ENCODE assay signal across 25 cellular contexts in genomic region chr20:47466193-47466592, GRCh38. TPM values are rescaled to one million over a fixed set of nuclear protein-coding genes. Genes with fewer than 3 reads are reported as not detected.
DNase-seq lines count a peak whose midpoint lies in the region; ATAC-seq and TF ChIP-seq lines count a peak whose summit lies in the region.
"Had no signal": no experiment of that assay in that cellular context is flagged by ENCODE, and none has a peak within 500 bp of the region (broad histone marks: within the 10 kb centered on the region; RNA-seq: fewer than 3 reads in every experiment).

No MANE protein-coding gene starts in this region.

- no peak overlapping the region for H3K27ac ChIP-seq in brain microvascular endothelial cell
- no peak overlapping the region for H3K27ac ChIP-seq in smooth muscle cell (ENCODE audit: low read depth)
- H3K27ac ChIP-seq: colonic mucosa, vagina had no signal

- in situ Hi-C loops in brain microvascular endothelial cell (cut with HindIII; ENCODE audit: low pct_ligation_motif_present, low sequenced_read_pairs), result no loop called here

- no peak overlapping the region for H3K4me3 ChIP-seq in AG10803 (ENCODE audit: low read length)
- H3K4me3 ChIP-seq in cardiac fibroblast (replicated peaks in 1 of 2; ENCODE audit: low read depth in 2 of 2, low read length in 2 of 2), result no peak overlapping the region
- H3K4me3 ChIP-seq in brain microvascular endothelial cell (ENCODE audit: low read depth, low read length), result no peak overlapping the region
- no peak overlapping the region for H3K4me3 ChIP-seq in smooth muscle cell
- H3K4me3 ChIP-seq: colonic mucosa, right atrium auricular region, vagina had no signal

- CTCF ChIA-PET in activated CD4-positive, alpha-beta T cell treated with anti-CD3 and anti-CD28 coated beads, Interleukin-2, amount 10 ng/mL, durations not matched to agents 7 days and 5 days (lab: Charles Lee), result interaction anchor here (0.6 kb wide), 1 partner anchor 148 kb away, joined by 5 read pairs; no protein-coding TSS in a partner anchor

- no peak overlapping the region for H3K4me2 ChIP-seq in smooth muscle cell

- H3K79me2 ChIP-seq in smooth muscle cell (ENCODE audit: low read depth), result no peaks in the 10 kb centered on the region

- H3K27ac Mint-ChIP-seq in naive B cell, result peak overlapping the region in 5 of 6 donors; percentile 42 to 92 (median 58)
- no peak overlapping the region for H3K27ac Mint-ChIP-seq in activated CD4-positive, alpha-beta T cell treated with anti-CD3 and anti-CD28 coated beads, Interleukin-2, amount 10 ng/mL, durations not matched to agents 7 days and 5 days
- H3K27ac Mint-ChIP-seq: CD8-positive, alpha-beta T cell; effector memory CD8-positive, alpha-beta T cell had no signal

- 0 out of 2 replicates have a peak, but pooled peaks have one; percentile 13 for TF ChIP-seq CTCF in AG10803 (conservative IDR thresholded peaks at IDR 0.05; ENCODE audit: low read length)
- no peak for TF ChIP-seq CTCF in cardiac fibroblast (IDR thresholded peaks at IDR 0.05; ENCODE audit: low read depth, low read length)
- no peak for TF ChIP-seq CTCF in brain microvascular endothelial cell (IDR thresholded peaks at IDR 0.05; ENCODE audit: low read depth, low read length, missing control alignments)
- TF ChIP-seq CTCF in smooth muscle cell (IDR thresholded peaks at IDR 0.05; ENCODE audit: borderline replicate concordance, insufficient read depth, poor library complexity, severe bottlenecking), result no peak

- peaks cover 21 to 42% (median 28%) of the 10 kb centered on the region in 3 donors for H3K4me1 Mint-ChIP-seq in naive B cell
- H3K4me1 Mint-ChIP-seq in activated CD4-positive, alpha-beta T cell treated with anti-CD3 and anti-CD28 coated beads, Interleukin-2, amount 10 ng/mL, durations not matched to agents 7 days and 5 days, result peaks cover 9% of the 10 kb centered on the region

- POLR2A ChIA-PET in activated CD4-positive, alpha-beta T cell treated with anti-CD3 and anti-CD28 coated beads, Interleukin-2, amount 10 ng/mL, durations not matched to agents 7 days and 5 days (lab: Charles Lee), result no interaction called here

- no peaks in the 10 kb centered on the region for H3K4me1 ChIP-seq in smooth muscle cell (ENCODE audit: low read depth)
- H3K4me1 ChIP-seq: colonic mucosa had no signal

- H3F3A ChIP-seq in smooth muscle cell (ENCODE audit: low read depth), result no peaks in the 10 kb centered on the region

- H2AFZ ChIP-seq in smooth muscle cell (ENCODE audit: low read depth), result no peak overlapping the region

- H3K27me3 ChIP-seq in brain microvascular endothelial cell (replicated peaks), result no peaks in the 10 kb centered on the region
- H3K27me3 ChIP-seq in smooth muscle cell (ENCODE audit: low read depth), result no peaks in the 10 kb centered on the region
- H3K27me3 ChIP-seq: colonic mucosa, right atrium auricular region, vagina had no signal

- H4K20me1 ChIP-seq in smooth muscle cell (ENCODE audit: low read depth), result no peaks in the 10 kb centered on the region

- no peak for ATAC-seq in naive B cell (ENCODE audit: low read depth in 2 of 2)
- ATAC-seq: CD8-positive, alpha-beta T cell; effector memory CD8-positive, alpha-beta T cell; esophagus mucosa; naive thymus-derived CD8-positive, alpha-beta T cell; PC-3 had no signal

- DNase-seq in AG10803 (ENCODE audit: low read depth) (peak; percentile 81), LHCN-M2 (ENCODE audit: low read depth) (peak; percentile 21), cardiac fibroblast (ENCODE audit: low read depth in 2 of 2) (peak; percentile 43 to 56), naive B cell (no peak), brain microvascular endothelial cell (no peak), smooth muscle cell (lab: John Stamatoyannopoulos, UW; ENCODE audit: unreplicated experiment) (no peak), Ammon's horn (ENCODE audit: low spot score) (no peak)
- DNase-seq in activated CD4-positive, alpha-beta T cell treated with anti-CD3 and anti-CD28 coated beads, Interleukin-2, amount 10 ng/mL, durations not matched to agents 7 days and 5 days, result no peak
- DNase-seq: activated CD4-positive, alpha-beta T cell treated with anti-CD3 and anti-CD28 coated beads, Interleukin-2, amount 50 U/mL, for 1 hour; activated CD8-positive, alpha-beta memory T cell treated with anti-CD3 and anti-CD28 coated beads, Interleukin-2, amount 50 U/mL, for 4 hours; CD8-positive, alpha-beta T cell; colonic mucosa; DMS53; effector memory CD8-positive, alpha-beta T cell; naive thymus-derived CD8-positive, alpha-beta T cell; NCI-H1092 treated with DMSO at 0.1 percent for 48 hours; NCI-H2081; NCI-H446; PC-3; stimulated activated CD4-positive, alpha-beta T cell treated with anti-CD3 and anti-CD28 coated beads, Interleukin-15, amount 100 ng/mL, for 24 hours; T-helper 1 cell had no signal

- no peaks in the 10 kb centered on the region for H3K9me3 Mint-ChIP-seq in naive B cell
- no peaks in the 10 kb centered on the region for H3K9me3 Mint-ChIP-seq in activated CD4-positive, alpha-beta T cell treated with anti-CD3 and anti-CD28 coated beads, Interleukin-2, amount 10 ng/mL, durations not matched to agents 7 days and 5 days
- H3K9me3 Mint-ChIP-seq: CD8-positive, alpha-beta T cell; effector memory CD8-positive, alpha-beta T cell; naive thymus-derived CD8-positive, alpha-beta T cell had no signal

- no peaks in the 10 kb centered on the region for H3K27me3 Mint-ChIP-seq in naive B cell
- H3K27me3 Mint-ChIP-seq in activated CD4-positive, alpha-beta T cell treated with anti-CD3 and anti-CD28 coated beads, Interleukin-2, amount 10 ng/mL, durations not matched to agents 7 days and 5 days, result no peaks in the 10 kb centered on the region
- H3K27me3 Mint-ChIP-seq: brain; naive thymus-derived CD8-positive, alpha-beta T cell had no signal

- no peak overlapping the region for H3K9ac ChIP-seq in smooth muscle cell (ENCODE audit: low read depth)

- WGBS in smooth muscle cell (ENCODE audit: low lambda C conversion rate), result 88% methylated on average over 2 of the region's 2 CpGs

- H3K4me3 Mint-ChIP-seq in naive B cell, result no peak overlapping the region
- H3K4me3 Mint-ChIP-seq in activated CD4-positive, alpha-beta T cell treated with anti-CD3 and anti-CD28 coated beads, Interleukin-2, amount 10 ng/mL, durations not matched to agents 7 days and 5 days, result no peak overlapping the region
- H3K4me3 Mint-ChIP-seq: brain; CD8-positive, alpha-beta T cell; effector memory CD8-positive, alpha-beta T cell; naive thymus-derived CD8-positive, alpha-beta T cell had no signal

- H3K36me3 Mint-ChIP-seq in naive B cell, result no peaks in the 10 kb centered on the region
- H3K36me3 Mint-ChIP-seq in activated CD4-positive, alpha-beta T cell treated with anti-CD3 and anti-CD28 coated beads, Interleukin-2, amount 10 ng/mL, durations not matched to agents 7 days and 5 days (ENCODE audit: low read depth), result no peaks in the 10 kb centered on the region
- H3K36me3 Mint-ChIP-seq: brain; CD8-positive, alpha-beta T cell; naive thymus-derived CD8-positive, alpha-beta T cell had no signal

- H3K36me3 ChIP-seq in brain microvascular endothelial cell (replicated peaks) (no peaks in the 10 kb centered on the region), smooth muscle cell (ENCODE audit: low read depth) (no peaks in the 10 kb centered on the region)
- H3K36me3 ChIP-seq: colonic mucosa, right atrium auricular region, vagina had no signal

- H3K9me3 ChIP-seq in smooth muscle cell (replicated peaks; ENCODE audit: low read depth), result no peaks in the 10 kb centered on the region
- H3K9me3 ChIP-seq: colonic mucosa, right atrium auricular region, vagina had no signal

RNA-seq across cellular contexts. Expression of gene NCOA3, which starts 35.5 kb away (rescaled TPM):
- total RNA-seq in LHCN-M2 (2014; rRNA removed) (16.1 and 17.5 TPM in 2 replicates), smooth muscle cell (25.9 and 28.4 TPM in 2 replicates)
- 6.5 TPM for polyA plus RNA-seq in LHCN-M2 (2012)
- polyA plus RNA-seq in naive B cell (ENCODE audit: low read depth in 6 of 6) (10 to 100 TPM; 22.7 to 70.9 (median 54.1) TPM), smooth muscle cell (6.0 and 12.3 TPM in 2 replicates)
- total RNA-seq in activated CD4-positive, alpha-beta T cell treated with anti-CD3 and anti-CD28 coated beads, Interleukin-2, amount 10 ng/mL, durations not matched to agents 7 days and 5 days, result 10 to 100 TPM; 59.1 to 70.6 TPM

Comparison
In these comparisons a context has a peak if more than half of its experiments do, and no peak if none do; other contexts are left out.
1. DNase-seq: peak in AG10803 (single experiment), LHCN-M2 (single experiment) and cardiac fibroblast (2 of 2); none in naive B cell (single experiment), brain microvascular endothelial cell (single experiment), smooth muscle cell (single experiment), activated CD4-positive, alpha-beta T cell treated with anti-CD3 and anti-CD28 coated beads, Interleukin-2, amount 10 ng/mL, durations not matched to agents 7 days and 5 days (single experiment) and Ammon's horn (single experiment).